ENCODE assay signal across 15 cellular contexts in the genomic region with DNA sequence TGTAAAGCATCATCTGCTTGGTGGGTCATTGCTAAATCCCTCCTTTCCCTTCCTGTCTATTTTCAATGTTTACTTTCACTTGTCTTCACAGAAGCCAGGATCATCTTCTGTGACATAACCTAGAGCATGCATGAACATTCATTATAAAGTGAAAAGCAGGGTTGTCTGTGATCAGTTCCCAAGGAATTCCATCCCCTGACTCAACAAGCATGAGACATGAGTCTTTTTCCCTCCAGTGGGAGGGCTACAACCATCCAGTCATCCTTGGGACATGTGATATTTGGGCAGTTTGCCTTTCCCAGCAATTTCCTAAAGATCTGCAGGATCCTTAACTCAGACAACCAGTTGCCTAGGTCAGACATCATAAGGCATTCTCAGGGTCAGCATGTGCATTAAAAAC.
DNase-seq lines count a peak whose midpoint lies in the region; ATAC-seq, FAIRE-seq and TF ChIP-seq lines count a peak whose summit lies in the region.
"Had no signal": no experiment of that assay in that cellular context is flagged by ENCODE, and none has a peak within 500 bp of the region (broad histone marks: within the 10 kb centered on the region; RNA-seq: fewer than 3 reads in every experiment).

No MANE protein-coding gene starts in this region.

- in situ Hi-C loops in GM13976 (cut with MboI; ENCODE audit: low sequenced_read_pairs, unreplicated experiment), result no loop called here

- no peaks in the 10 kb centered on the region for H3K27me3 ChIP-seq in astrocyte (ENCODE audit: insufficient read depth, low read length)
- no peaks in the 10 kb centered on the region for H3K27me3 ChIP-seq in CD4-positive, alpha-beta T cell (ENCODE audit: control insufficient read depth, insufficient read depth, low read length)

- H3K4me3 ChIP-seq in A549 (no peak overlapping the region), astrocyte (ENCODE audit: insufficient read depth, low read depth, low read length) (no peak overlapping the region)

- no peak overlapping the region for H3K9ac ChIP-seq in astrocyte (ENCODE audit: low read length)

- H3K9me3 ChIP-seq in A549, result peaks cover 14% of the 10 kb centered on the region
- H3K9me3 ChIP-seq in astrocyte (ENCODE audit: insufficient read depth, low read depth, low read length), result no peaks in the 10 kb centered on the region
- H3K9me3 ChIP-seq in CD4-positive, alpha-beta T cell (ENCODE audit: control insufficient read depth, low read length), result peaks cover 4% of the 10 kb centered on the region

- no peaks in the 10 kb centered on the region for H4K20me1 ChIP-seq in astrocyte (ENCODE audit: insufficient read depth, low read length)

- no peak for TF ChIP-seq RAD21 in A549 (conservative IDR thresholded peaks at IDR 0.05 in 1 of 2, IDR thresholded peaks at IDR 0.05 in 1 of 2)

- no peak overlapping the region for H3K4me3 Mint-ChIP-seq in astrocyte (ENCODE audit: unreplicated experiment)
- no peak overlapping the region for H3K4me3 Mint-ChIP-seq in CD4-positive, alpha-beta T cell
- H3K4me3 Mint-ChIP-seq: activated naive CD8-positive, alpha-beta T cell treated with anti-CD3 and anti-CD28 coated beads, Interleukin-2, amount 10 ng/mL, durations not matched to agents 7 days and 5 days; memory B cell; stimulated activated naive CD8-positive, alpha-beta T cell treated with anti-CD3 and anti-CD28 coated beads, Interleukin-15, Interleukin-2, amounts not matched to agents 100 ng/mL and 50 ng/mL, for 24 hours had no signal

- no peak overlapping the region for H2AFZ ChIP-seq in astrocyte (ENCODE audit: low read depth, low read length)

- TF ChIP-seq CTCF in A549 (IDR thresholded peaks at IDR 0.05), result no peak
- no peak for TF ChIP-seq CTCF in astrocyte (IDR thresholded peaks at IDR 0.05; ENCODE audit: insufficient read depth, low read depth, low read length)
- no peak for TF ChIP-seq CTCF in CD4-positive, alpha-beta T cell (IDR thresholded peaks at IDR 0.05)
- TF ChIP-seq CTCF in GM13976 (IDR thresholded peaks at IDR 0.05; ENCODE audit: borderline replicate concordance, control extremely low read depth, extremely low read depth, insufficient read depth, missing control alignments), result no peak

- H3K4me1 ChIP-seq in A549, result peaks cover 4% of the 10 kb centered on the region; the same call in 1 of the 3 replicates
- H3K4me1 ChIP-seq in astrocyte (ENCODE audit: insufficient read depth, low read length), result peaks cover 3% of the 10 kb centered on the region

- peak; percentile 58 to 85 for ATAC-seq in A549
- ATAC-seq in CD4-positive, alpha-beta T cell (ENCODE audit: poor library complexity), result no peak

- H3K36me3 ChIP-seq in astrocyte (ENCODE audit: insufficient read depth, low read length), result no peaks in the 10 kb centered on the region

- H3K79me2 ChIP-seq in astrocyte (ENCODE audit: insufficient read depth, low read length), result no peaks in the 10 kb centered on the region

- H3K36me3 Mint-ChIP-seq in astrocyte (ENCODE audit: low read depth, unreplicated experiment), result no peaks in the 10 kb centered on the region
- no peaks in the 10 kb centered on the region for H3K36me3 Mint-ChIP-seq in CD4-positive, alpha-beta T cell (ENCODE audit: low read depth)
- H3K36me3 Mint-ChIP-seq: activated naive CD8-positive, alpha-beta T cell treated with anti-CD3 and anti-CD28 coated beads, Interleukin-2, amount 10 ng/mL, durations not matched to agents 7 days and 5 days had no signal

- DNase-seq in A549 (ENCODE audit: low read depth in 1 of 2, low spot score in 1 of 2), result peak in 1 of 2 experiments; percentile 27
- DNase-seq in HCEC 1CT, result peak; percentile 94
- DNase-seq in astrocyte (ENCODE audit: low read depth), result peak; percentile 86
- DNase-seq in glomerular visceral epithelial cell (ENCODE audit: extremely low spot score), result peak; percentile 73
- no peak for DNase-seq in CD4-positive, alpha-beta T cell
- no peak for DNase-seq in SW480 (ENCODE audit: low spot score)
- DNase-seq in OCI-M2 (lab: John Stamatoyannopoulos, UW; ENCODE audit: unreplicated experiment), result no peak
- no peak for DNase-seq in GM13976 (ENCODE audit: low spot score)
- DNase-seq: activated CD4-positive, alpha-beta T cell treated with anti-CD3 and anti-CD28 coated beads for 1 hour; activated naive CD8-positive, alpha-beta T cell treated with anti-CD3 and anti-CD28 coated beads, Interleukin-2, amount 10 ng/mL, durations not matched to agents 7 days and 5 days; NCI-H2171; small intestine had no signal

- peaks cover 8% of the 10 kb centered on the region for H3K4me1 Mint-ChIP-seq in astrocyte (ENCODE audit: low read depth, unreplicated experiment)
- H3K4me1 Mint-ChIP-seq in CD4-positive, alpha-beta T cell (ENCODE audit: low read depth), result no peaks in the 10 kb centered on the region
- H3K4me1 Mint-ChIP-seq: activated naive CD8-positive, alpha-beta T cell treated with anti-CD3 and anti-CD28 coated beads, Interleukin-2, amount 10 ng/mL, durations not matched to agents 7 days and 5 days; memory B cell had no signal

- FAIRE-seq in A549 (lab: Jason Lieb, UNC), result no peak
- FAIRE-seq in astrocyte (lab: Jason Lieb, UNC), result peak; percentile 76
- FAIRE-seq: A204.1, small intestine had no signal

- POLR2A ChIA-PET in A549 (lab: Yijun Ruan, JAX), result no interaction called here
- POLR2A ChIA-PET in CD4-positive, alpha-beta T cell (lab: Charles Lee), result no interaction called here

- H3K27me3 Mint-ChIP-seq in astrocyte (ENCODE audit: low read depth, unreplicated experiment), result no peaks in the 10 kb centered on the region
- H3K27me3 Mint-ChIP-seq in CD4-positive, alpha-beta T cell, result no peaks in the 10 kb centered on the region
- H3K27me3 Mint-ChIP-seq: activated naive CD8-positive, alpha-beta T cell treated with anti-CD3 and anti-CD28 coated beads, Interleukin-2, amount 10 ng/mL, durations not matched to agents 7 days and 5 days; memory B cell; stimulated activated naive CD8-positive, alpha-beta T cell treated with anti-CD3 and anti-CD28 coated beads, Interleukin-15, Interleukin-2, amounts not matched to agents 100 ng/mL and 50 ng/mL, for 24 hours had no signal

- no peak for TF ChIP-seq EP300 in A549 (IDR thresholded peaks at IDR 0.05)

- H3K27ac Mint-ChIP-seq in astrocyte (ENCODE audit: unreplicated experiment), result peak overlapping the region; percentile 0
- H3K27ac Mint-ChIP-seq in CD4-positive, alpha-beta T cell, result no peak overlapping the region
- H3K27ac Mint-ChIP-seq: activated naive CD8-positive, alpha-beta T cell treated with anti-CD3 and anti-CD28 coated beads, Interleukin-2, amount 10 ng/mL, durations not matched to agents 7 days and 5 days; memory B cell; stimulated activated naive CD8-positive, alpha-beta T cell treated with anti-CD3 and anti-CD28 coated beads, Interleukin-15, Interleukin-2, amounts not matched to agents 100 ng/mL and 50 ng/mL, for 24 hours had no signal

- CTCF ChIA-PET in A549 (lab: Yijun Ruan, JAX), result no interaction called here
- CTCF ChIA-PET in CD4-positive, alpha-beta T cell (lab: Charles Lee), result no interaction called here

- peaks cover 4% of the 10 kb centered on the region for H3K9me3 Mint-ChIP-seq in astrocyte (ENCODE audit: unreplicated experiment)
- peaks cover 8% of the 10 kb centered on the region for H3K9me3 Mint-ChIP-seq in CD4-positive, alpha-beta T cell

- H3K27ac ChIP-seq in A549 (peak overlapping the region in 1 of 2 experiments; percentile 35; a peak in 1 of 6 replicates), astrocyte (ENCODE audit: low read depth, low read length) (peak overlapping the region; percentile 34)
- no peak overlapping the region for H3K27ac ChIP-seq in CD4-positive, alpha-beta T cell (ENCODE audit: low read depth, low read length)

- H3K4me2 ChIP-seq in A549 (no peak overlapping the region), astrocyte (ENCODE audit: low read length) (no peak overlapping the region)

- no peak for TF ChIP-seq POLR2A in A549 (IDR thresholded peaks at IDR 0.05; ENCODE audit: low read length)

- intact Hi-C loops in CD4-positive, alpha-beta T cell (cut with DNase I, micrococcal nuclease), result no loop called here

TF ChIP-seq in A549, 52 proteins besides CTCF, POLR2A, EP300 and RAD21 (continues in another document):
- TF ChIP-seq ZSCAN20 (CRISPR knock-in tag; IDR thresholded peaks at IDR 0.05) (no peak), FOSB (CRISPR knock-in tag; IDR thresholded peaks at IDR 0.05) (no peak), RARB (CRISPR knock-in tag; IDR thresholded peaks at IDR 0.05) (no peak), FOSL2 (IDR thresholded peaks at IDR 0.05) (0 out of 2 replicates have a peak, but pooled peaks have one; percentile 15), FOSL2 (CRISPR knock-in tag; IDR thresholded peaks at IDR 0.05) (peak; percentile 34; the same call in 1 of the 2 replicates), HOXA7 (CRISPR knock-in tag; IDR thresholded peaks at IDR 0.05) (no peak), NFE2L2 (conservative IDR thresholded peaks at IDR 0.05; ENCODE audit: low read length) (no peak), RCOR1 (IDR thresholded peaks at IDR 0.05; ENCODE audit: low read depth, low read length) (no peak), HEYL (CRISPR knock-in tag; IDR thresholded peaks at IDR 0.05) (no peak), ZC3H11A (IDR thresholded peaks at IDR 0.05) (no peak), JUNB (IDR thresholded peaks at IDR 0.05) (peak; percentile 30; the same call in 1 of the 2 replicates), TP53 (CRISPR knock-in tag; IDR thresholded peaks at IDR 0.05) (no peak)
- TF ChIP-seq, protein P1, sequence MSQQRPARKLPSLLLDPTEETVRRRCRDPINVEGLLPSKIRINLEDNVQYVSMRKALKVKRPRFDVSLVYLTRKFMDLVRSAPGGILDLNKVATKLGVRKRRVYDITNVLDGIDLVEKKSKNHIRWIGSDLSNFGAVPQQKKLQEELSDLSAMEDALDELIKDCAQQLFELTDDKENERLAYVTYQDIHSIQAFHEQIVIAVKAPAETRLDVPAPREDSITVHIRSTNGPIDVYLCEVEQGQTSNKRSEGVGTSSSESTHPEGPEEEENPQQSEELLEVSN (IDR thresholded peaks at IDR 0.05; ENCODE audit: borderline replicate concordance, low read depth), result no peak
- TF ChIP-seq, protein P2, sequence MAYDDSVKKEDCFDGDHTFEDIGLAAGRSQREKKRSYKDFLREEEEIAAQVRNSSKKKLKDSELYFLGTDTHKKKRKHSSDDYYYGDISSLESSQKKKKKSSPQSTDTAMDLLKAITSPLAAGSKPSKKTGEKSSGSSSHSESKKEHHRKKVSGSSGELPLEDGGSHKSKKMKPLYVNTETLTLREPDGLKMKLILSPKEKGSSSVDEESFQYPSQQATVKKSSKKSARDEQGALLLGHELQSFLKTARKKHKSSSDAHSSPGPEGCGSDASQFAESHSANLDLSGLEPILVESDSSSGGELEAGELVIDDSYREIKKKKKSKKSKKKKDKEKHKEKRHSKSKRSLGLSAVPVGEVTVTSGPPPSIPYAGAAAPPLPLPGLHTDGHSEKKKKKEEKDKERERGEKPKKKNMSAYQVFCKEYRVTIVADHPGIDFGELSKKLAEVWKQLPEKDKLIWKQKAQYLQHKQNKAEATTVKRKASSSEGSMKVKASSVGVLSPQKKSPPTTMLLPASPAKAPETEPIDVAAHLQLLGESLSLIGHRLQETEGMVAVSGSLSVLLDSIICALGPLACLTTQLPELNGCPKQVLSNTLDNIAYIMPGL (CRISPR knock-in tag; IDR thresholded peaks at IDR 0.05; ENCODE audit: borderline replicate concordance), result no peak

Comparison
In these comparisons a context has a peak if more than half of its experiments do, and no peak if none do; other contexts are left out.
1. DNase-seq: peak in HCEC 1CT (single experiment), astrocyte (single experiment) and glomerular visceral epithelial cell (single experiment); none in CD4-positive, alpha-beta T cell (0 of 10), SW480 (single experiment), OCI-M2 (single experiment) and GM13976 (single experiment).